Comparison of ENCODE assay signal across 14 cellular contexts in the genomic region with DNA sequence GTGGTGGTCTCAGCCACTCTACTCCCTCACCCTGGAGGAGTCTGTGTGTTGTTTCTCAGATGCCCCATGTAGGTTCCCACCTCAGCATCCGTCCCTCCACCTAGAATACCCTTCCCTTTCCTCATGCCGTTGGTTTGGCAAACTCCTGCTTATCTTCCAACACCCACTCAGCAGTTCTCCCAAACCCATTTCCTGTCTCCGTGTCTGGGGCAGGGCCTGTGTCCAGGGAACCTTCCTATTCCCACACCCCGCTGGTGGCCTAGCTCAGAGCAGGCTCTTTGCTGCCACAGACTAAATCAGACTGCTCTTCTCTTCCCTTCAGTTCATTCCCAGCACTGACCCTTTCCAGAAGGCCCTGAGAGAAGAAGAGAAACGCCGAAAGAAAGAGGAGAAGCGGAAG. TPM values are rescaled to one million over a fixed set of nuclear protein-coding genes. Genes with fewer than 3 reads are reported as not detected.
DNase-seq lines count a peak whose midpoint lies in the region; TF ChIP-seq lines count a peak whose summit lies in the region.
"Had no signal": no experiment of that assay in that cellular context is flagged by ENCODE, and none has a peak within 500 bp of the region (broad histone marks: within the 10 kb centered on the region; RNA-seq: fewer than 3 reads in every experiment).

No MANE protein-coding gene starts in this region.

- H3K9me3 Mint-ChIP-seq in activated naive CD8-positive, alpha-beta T cell (ENCODE audit: low read depth): no peaks in the 10 kb centered on the region
- no peaks in the 10 kb centered on the region for H3K9me3 Mint-ChIP-seq in activated naive CD8-positive, alpha-beta T cell treated with anti-CD3 and anti-CD28 coated beads for 36 hours
- H3K9me3 Mint-ChIP-seq in brain (peaks cover 0 to 2% (median 0%) of the 10 kb centered on the region in 5 experiments), type B pancreatic cell (no peaks in the 10 kb centered on the region), H9 (no peaks in the 10 kb centered on the region)
- H3K9me3 Mint-ChIP-seq: activated CD4-positive, alpha-beta T cell treated with anti-CD3 and anti-CD28 coated beads, Interleukin-2, amount 10 ng/mL, durations not matched to agents 24 days and 14 days; natural killer cell had no signal

- H3K56ac ChIP-seq in mesendoderm (ENCODE audit: low read length) (peak overlapping the region; percentile 64), H9 (ENCODE audit: insufficient read length, low read depth, low read length) (no peak overlapping the region)

- no peaks in the 10 kb centered on the region for H3K27me3 ChIP-seq in mesendoderm (ENCODE audit: insufficient read depth, low read length, poor library complexity)
- H3K27me3 ChIP-seq in H9 (ENCODE audit: insufficient read depth, low read length): no peaks in the 10 kb centered on the region
- H3K27me3 ChIP-seq: SJSA1 had no signal

- H4K5ac ChIP-seq in mesendoderm (ENCODE audit: low read length): no peak overlapping the region
- no peak overlapping the region for H4K5ac ChIP-seq in H9 (ENCODE audit: insufficient read length, low read depth, low read length)

- no peak overlapping the region for H3K4me3 ChIP-seq in mesendoderm (ENCODE audit: low read length)
- H3K4me3 ChIP-seq: SJSA1 had no signal

- H2BK20ac ChIP-seq in H9 (ENCODE audit: low read depth, low read length, poor library complexity, severe bottlenecking): no peak overlapping the region

- H3K18ac ChIP-seq in mesendoderm (ENCODE audit: low read length): peak overlapping the region; percentile 15
- no peak overlapping the region for H3K18ac ChIP-seq in H9 (ENCODE audit: insufficient read length, low read depth, low read length)

- H2BK5ac ChIP-seq in mesendoderm (ENCODE audit: low read length): no peak overlapping the region
- H2BK5ac ChIP-seq in H9 (ENCODE audit: insufficient read length, low read length): no peak overlapping the region

- peaks cover 35% of the 10 kb centered on the region for H3K4me1 Mint-ChIP-seq in activated naive CD8-positive, alpha-beta T cell (ENCODE audit: low read depth)
- H3K4me1 Mint-ChIP-seq in activated naive CD8-positive, alpha-beta T cell treated with anti-CD3 and anti-CD28 coated beads for 36 hours: peaks cover 14% of the 10 kb centered on the region
- H3K4me1 Mint-ChIP-seq in brain: peaks cover 92% of the 10 kb centered on the region
- H3K4me1 Mint-ChIP-seq in type B pancreatic cell (ENCODE audit: unreplicated experiment): peaks cover 69% of the 10 kb centered on the region
- peaks cover 27 to 41% of the 10 kb centered on the region in 2 experiments for H3K4me1 Mint-ChIP-seq in H9

- H3K79me1 ChIP-seq in mesendoderm (ENCODE audit: low read length) (no peaks in the 10 kb centered on the region), H9 (ENCODE audit: insufficient read depth, low read depth, low read length, poor library complexity, severe bottlenecking) (no peaks in the 10 kb centered on the region)

- no peaks in the 10 kb centered on the region for H3K79me2 ChIP-seq in mesendoderm (ENCODE audit: control insufficient read depth, insufficient read depth, low read length)
- no peaks in the 10 kb centered on the region for H3K79me2 ChIP-seq in H9 (ENCODE audit: insufficient read depth, low read length)

- H3K36me3 Mint-ChIP-seq in activated naive CD8-positive, alpha-beta T cell: peaks cover 6% of the 10 kb centered on the region
- peaks cover 10% of the 10 kb centered on the region for H3K36me3 Mint-ChIP-seq in activated naive CD8-positive, alpha-beta T cell treated with anti-CD3 and anti-CD28 coated beads for 36 hours
- H3K36me3 Mint-ChIP-seq in brain: peaks cover 12% of the 10 kb centered on the region
- peaks cover 12% of the 10 kb centered on the region for H3K36me3 Mint-ChIP-seq in type B pancreatic cell
- peaks cover 8 to 27% (median 22%) of the 10 kb centered on the region in 3 experiments for H3K36me3 Mint-ChIP-seq in H9 (ENCODE audit: insufficient read depth in 1 of 3, low read depth in 3 of 3)
- H3K36me3 Mint-ChIP-seq: natural killer cell had no signal

- no peak overlapping the region for H2AFZ ChIP-seq in H9 (ENCODE audit: low read length)

- H2BK15ac ChIP-seq in mesendoderm (replicated peaks; ENCODE audit: low read depth): no peak overlapping the region
- H2BK15ac ChIP-seq in H9 (ENCODE audit: low read depth, low read length): no peak overlapping the region

- H4K20me1 ChIP-seq in H9 (ENCODE audit: control insufficient read depth, insufficient read depth, insufficient read length): no peaks in the 10 kb centered on the region

- H3K9me3 ChIP-seq in H9 (ENCODE audit: control insufficient read depth, low read depth, low read length): no peaks in the 10 kb centered on the region
- H3K9me3 ChIP-seq: SJSA1 had no signal

- H3K4me1 ChIP-seq in mesendoderm (ENCODE audit: control insufficient read depth, low read depth, low read length) (peaks cover 8% of the 10 kb centered on the region), H9 (ENCODE audit: insufficient read depth, low read length) (peaks cover 5% of the 10 kb centered on the region; the same call in 1 of the 2 replicates)
- H3K4me1 ChIP-seq: SJSA1 had no signal

- WGBS in mesendoderm (ENCODE audit: extremely low coverage, insufficient coverage, low lambda C conversion rate): no CpG with 5 or more reads among the region's 7 CpGs
- no CpG with 5 or more reads among the region's 7 CpGs for WGBS in H9 (ENCODE audit: extremely low coverage, insufficient read length, low lambda C conversion rate)

- no peak overlapping the region for H3K4me3 Mint-ChIP-seq in activated naive CD8-positive, alpha-beta T cell
- H3K4me3 Mint-ChIP-seq in activated naive CD8-positive, alpha-beta T cell treated with anti-CD3 and anti-CD28 coated beads for 36 hours: no peak overlapping the region
- H3K4me3 Mint-ChIP-seq in brain: no peak overlapping the region
- no peak overlapping the region for H3K4me3 Mint-ChIP-seq in type B pancreatic cell
- no peak overlapping the region for H3K4me3 Mint-ChIP-seq in H9
- H3K4me3 Mint-ChIP-seq: activated CD4-positive, alpha-beta T cell treated with anti-CD3 and anti-CD28 coated beads, Interleukin-2, amount 10 ng/mL, durations not matched to agents 24 days and 14 days; natural killer cell had no signal

- H3K36me3 ChIP-seq in mesendoderm (ENCODE audit: control insufficient read depth, insufficient read depth, low read length): no peaks in the 10 kb centered on the region

- H3K27ac ChIP-seq in mesendoderm (ENCODE audit: low read depth, low read length): peak overlapping the region; percentile 4
- H3K27ac ChIP-seq in H9 (ENCODE audit: insufficient read length, low read depth, low read length): no peak overlapping the region
- H3K27ac ChIP-seq: SJSA1 had no signal

- H4K8ac ChIP-seq in mesendoderm (ENCODE audit: low read depth, low read length): no peak overlapping the region
- H4K8ac ChIP-seq in H9 (replicated peaks; ENCODE audit: insufficient read length, low read depth, low read length): no peak overlapping the region

- TF ChIP-seq CTCF in brain (conservative IDR thresholded peaks at IDR 0.05): no peak
- no peak for TF ChIP-seq CTCF in type B pancreatic cell (conservative IDR thresholded peaks at IDR 0.05)
- TF ChIP-seq CTCF in H9 (conservative IDR thresholded peaks at IDR 0.05): no peak

- no peak overlapping the region for H4K91ac ChIP-seq in H9 (ENCODE audit: insufficient read length, low read depth, low read length)

- H2BK120ac ChIP-seq in mesendoderm (ENCODE audit: low read depth, low read length): no peak overlapping the region
- no peak overlapping the region for H2BK120ac ChIP-seq in H9 (ENCODE audit: low read depth, low read length, poor library complexity, severe bottlenecking)

- H3K4ac ChIP-seq in mesendoderm (ENCODE audit: low read depth, low read length) (peak overlapping the region; percentile 7), H9 (ENCODE audit: low read depth, low read length) (no peak overlapping the region)

- no peak overlapping the region for H3T11ph ChIP-seq in H9 (ENCODE audit: low read length)

- H3K23ac ChIP-seq in mesendoderm (ENCODE audit: low read length) (no peak overlapping the region), H9 (ENCODE audit: insufficient read length, low read depth, low read length) (no peak overlapping the region)

- H3K23me2 ChIP-seq in H9 (ENCODE audit: insufficient read length, low read depth, low read length, poor library complexity, severe bottlenecking): no peaks in the 10 kb centered on the region

- H3K9ac ChIP-seq in mesendoderm (ENCODE audit: low read length) (peak overlapping the region; percentile 37), H9 (ENCODE audit: extremely low read depth, insufficient read length, low read length) (no peak overlapping the region)

- H3K4me2 ChIP-seq in mesendoderm (ENCODE audit: low read length) (no peak overlapping the region), H9 (ENCODE audit: insufficient read depth, insufficient read length, low read length) (no peak overlapping the region)

- no peak for DNase-seq in activated naive CD8-positive, alpha-beta T cell treated with anti-CD3 and anti-CD28 coated beads for 36 hours
- DNase-seq in mesendoderm (peak; percentile 75), type B pancreatic cell (ENCODE audit: extremely low spot score, unreplicated experiment) (no peak), H9 (no peak), HUDEP-2 (lab: John Stamatoyannopoulos, UW; ENCODE audit: unreplicated experiment in 76 of 76) (no peak), OCI-M2 (lab: John Stamatoyannopoulos, UW; ENCODE audit: unreplicated experiment) (no peak)
- DNase-seq: activated CD4-positive, alpha-beta T cell treated with anti-CD3 and anti-CD28 coated beads, Interleukin-2, amount 10 ng/mL, durations not matched to agents 24 days and 14 days; amniotic stem cell; natural killer cell; NCI-H1105; stimulated activated naive CD4-positive, alpha-beta T cell treated with Interleukin-2 at 50 U/mL for 16 hours had no signal

- no peak overlapping the region for H3K14ac ChIP-seq in H9 (ENCODE audit: insufficient read depth, low read length)

- H3K27me3 Mint-ChIP-seq in activated naive CD8-positive, alpha-beta T cell: no peaks in the 10 kb centered on the region
- H3K27me3 Mint-ChIP-seq in activated naive CD8-positive, alpha-beta T cell treated with anti-CD3 and anti-CD28 coated beads for 36 hours: no peaks in the 10 kb centered on the region
- H3K27me3 Mint-ChIP-seq in brain: no peaks in the 10 kb centered on the region
- H3K27me3 Mint-ChIP-seq in type B pancreatic cell: no peaks in the 10 kb centered on the region
- H3K27me3 Mint-ChIP-seq in H9 (ENCODE audit: low read depth): no peaks in the 10 kb centered on the region; the same call in 1 of the 2 replicates
- H3K27me3 Mint-ChIP-seq: activated CD4-positive, alpha-beta T cell treated with anti-CD3 and anti-CD28 coated beads, Interleukin-2, amount 10 ng/mL, durations not matched to agents 24 days and 14 days had no signal

- peak overlapping the region; percentile 81 for H3K27ac Mint-ChIP-seq in activated naive CD8-positive, alpha-beta T cell
- H3K27ac Mint-ChIP-seq in activated naive CD8-positive, alpha-beta T cell treated with anti-CD3 and anti-CD28 coated beads for 36 hours: no peak overlapping the region
- H3K27ac Mint-ChIP-seq in brain: peak overlapping the region; percentile 32 to 90 (median 70)
- H3K27ac Mint-ChIP-seq in type B pancreatic cell: peak overlapping the region; percentile 48
- H3K27ac Mint-ChIP-seq in H9: peak overlapping the region in 1 of 3 experiments; percentile 36; a peak in 1 of 7 replicates

- no peak overlapping the region for H2AK5ac ChIP-seq in mesendoderm (ENCODE audit: low read length)
- H2AK5ac ChIP-seq in H9 (ENCODE audit: insufficient read length, low read length): no peak overlapping the region

- no peak overlapping the region for H2BK12ac ChIP-seq in H9 (ENCODE audit: insufficient read length, low read depth, low read length)

RNA-seq across cellular contexts. Expression of a gene that starts 7.5 kb away (rescaled TPM):
- total RNA-seq in activated naive CD8-positive, alpha-beta T cell treated with anti-CD3 and anti-CD28 coated beads for 36 hours: 10 to 100 TPM; 68.1 to 74.8 TPM
- polyA plus RNA-seq in brain (ENCODE audit: insufficient read depth, low read depth, low replicate concordance): 115 TPM
- 83.8 TPM for polyA plus RNA-seq in mesendoderm (2013, experiment 1 of 2)
- polyA plus RNA-seq in mesendoderm (2013, experiment 2 of 2): 84.9 TPM
- 110 and 119 TPM in 2 replicates for total RNA-seq in type B pancreatic cell (ENCODE audit: low replicate concordance)
- total RNA-seq in H9 (2021): 144 and 146 TPM in 2 replicates

RNA-seq across cellular contexts. Expression of a gene that starts 24.9 kb away (rescaled TPM):
- total RNA-seq in activated naive CD8-positive, alpha-beta T cell treated with anti-CD3 and anti-CD28 coated beads for 36 hours: 10 to 100 TPM; 14.4 to 15.8 TPM
- polyA plus RNA-seq in brain (ENCODE audit: insufficient read depth, low read depth, low replicate concordance): 3.7 TPM
- 8.3 TPM for polyA plus RNA-seq in mesendoderm (2013, experiment 1 of 2)
- 8.0 TPM for polyA plus RNA-seq in mesendoderm (2013, experiment 2 of 2)
- total RNA-seq in type B pancreatic cell (ENCODE audit: low replicate concordance): 13.2 and 19.6 TPM in 2 replicates
- 19.3 and 20.7 TPM in 2 replicates for total RNA-seq in H9 (2021)
